Comparison of ENCODE assay signal across 10 cellular contexts in the genomic region with DNA sequence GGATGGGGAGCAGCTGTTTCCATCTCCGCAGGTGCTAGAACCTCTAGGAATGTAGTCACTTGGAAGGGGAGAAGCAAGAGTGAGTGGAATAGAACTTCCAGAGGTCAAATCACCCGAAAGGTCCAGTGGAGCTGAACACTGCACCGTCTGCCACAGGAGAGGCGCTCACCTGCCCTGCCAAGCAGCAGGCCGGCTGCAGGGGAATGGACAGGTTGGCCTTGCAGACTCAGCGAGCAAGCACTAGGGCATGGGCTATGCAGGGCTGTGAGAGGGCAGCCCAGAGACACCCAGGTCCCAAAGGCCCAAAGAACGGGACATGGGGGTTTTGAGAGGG.
DNase-seq lines count a peak whose midpoint lies in the region; ATAC-seq and TF ChIP-seq lines count a peak whose summit lies in the region.
"Had no signal": no experiment of that assay in that cellular context is flagged by ENCODE, and none has a peak within 500 bp of the region (broad histone marks: within the 10 kb centered on the region; RNA-seq: fewer than 3 reads in every experiment).

No MANE protein-coding gene starts in this region.

- no peaks in the 10 kb centered on the region for H3K36me3 Mint-ChIP-seq in activated naive CD4-positive, alpha-beta T cell treated with anti-CD3 and anti-CD28 coated beads, Interleukin-2, amount 10 ng/mL, durations not matched to agents 7 days and 5 days
- peaks cover 7% of the 10 kb centered on the region for H3K36me3 Mint-ChIP-seq in endothelial cell (ENCODE audit: low read depth, unreplicated experiment)
- H3K36me3 Mint-ChIP-seq in stimulated activated effector memory CD8-positive, alpha-beta T cell treated with anti-CD3 and anti-CD28 coated beads, Interleukin-12 subunit alpha, Interleukin-12 subunit beta, amount 100 ng/mL, for 72 hours = no peaks in the 10 kb centered on the region
- H3K36me3 Mint-ChIP-seq: brain had no signal

- H3K9me3 Mint-ChIP-seq in activated naive CD4-positive, alpha-beta T cell treated with anti-CD3 and anti-CD28 coated beads, Interleukin-2, amount 10 ng/mL, durations not matched to agents 7 days and 5 days = no peaks in the 10 kb centered on the region
- H3K9me3 Mint-ChIP-seq in endothelial cell (ENCODE audit: unreplicated experiment) = no peaks in the 10 kb centered on the region
- H3K9me3 Mint-ChIP-seq in stimulated activated effector memory CD8-positive, alpha-beta T cell treated with anti-CD3 and anti-CD28 coated beads, Interleukin-12 subunit alpha, Interleukin-12 subunit beta, amount 100 ng/mL, for 72 hours = no peaks in the 10 kb centered on the region
- H3K9me3 Mint-ChIP-seq: stimulated activated naive CD8-positive, alpha-beta T cell treated with anti-CD3 and anti-CD28 coated beads, Interleukin-15, Interleukin-2, amounts not matched to agents 100 ng/mL and 50 ng/mL, for 24 hours had no signal

- H3K27me3 Mint-ChIP-seq in activated naive CD4-positive, alpha-beta T cell treated with anti-CD3 and anti-CD28 coated beads, Interleukin-2, amount 10 ng/mL, durations not matched to agents 7 days and 5 days = peaks cover 5% of the 10 kb centered on the region
- peaks cover 4% of the 10 kb centered on the region for H3K27me3 Mint-ChIP-seq in endothelial cell (ENCODE audit: unreplicated experiment)
- H3K27me3 Mint-ChIP-seq: stimulated activated naive CD8-positive, alpha-beta T cell treated with anti-CD3 and anti-CD28 coated beads, Interleukin-15, Interleukin-2, amounts not matched to agents 100 ng/mL and 50 ng/mL, for 24 hours had no signal

- ATAC-seq in stimulated activated effector memory CD8-positive, alpha-beta T cell treated with anti-CD3 and anti-CD28 coated beads, Interleukin-12 subunit alpha, Interleukin-12 subunit beta, amount 100 ng/mL, for 72 hours = no peak
- ATAC-seq in HG02938 (IDR thresholded peaks at IDR 0.05; ENCODE audit: unreplicated experiment) (no peak), HG02970 (IDR thresholded peaks at IDR 0.05; ENCODE audit: low FRiP score, unreplicated experiment) (no peak)

- peak overlapping the region; percentile 76 for H3K4me3 Mint-ChIP-seq in activated naive CD4-positive, alpha-beta T cell treated with anti-CD3 and anti-CD28 coated beads, Interleukin-2, amount 10 ng/mL, durations not matched to agents 7 days and 5 days
- no peak overlapping the region for H3K4me3 Mint-ChIP-seq in endothelial cell (ENCODE audit: unreplicated experiment)
- peak overlapping the region; percentile 68 for H3K4me3 Mint-ChIP-seq in stimulated activated effector memory CD8-positive, alpha-beta T cell treated with anti-CD3 and anti-CD28 coated beads, Interleukin-12 subunit alpha, Interleukin-12 subunit beta, amount 100 ng/mL, for 72 hours
- H3K4me3 Mint-ChIP-seq: brain had no signal

- H3K4me1 Mint-ChIP-seq in activated naive CD4-positive, alpha-beta T cell treated with anti-CD3 and anti-CD28 coated beads, Interleukin-2, amount 10 ng/mL, durations not matched to agents 7 days and 5 days = peaks cover 24% of the 10 kb centered on the region
- peaks cover 8% of the 10 kb centered on the region for H3K4me1 Mint-ChIP-seq in endothelial cell (ENCODE audit: unreplicated experiment)
- H3K4me1 Mint-ChIP-seq in stimulated activated effector memory CD8-positive, alpha-beta T cell treated with anti-CD3 and anti-CD28 coated beads, Interleukin-12 subunit alpha, Interleukin-12 subunit beta, amount 100 ng/mL, for 72 hours = peaks cover 24% of the 10 kb centered on the region

- no peak overlapping the region for H3K27ac Mint-ChIP-seq in activated naive CD4-positive, alpha-beta T cell treated with anti-CD3 and anti-CD28 coated beads, Interleukin-2, amount 10 ng/mL, durations not matched to agents 7 days and 5 days
- peak overlapping the region; percentile 34 for H3K27ac Mint-ChIP-seq in endothelial cell (ENCODE audit: unreplicated experiment)
- no peak overlapping the region for H3K27ac Mint-ChIP-seq in stimulated activated effector memory CD8-positive, alpha-beta T cell treated with anti-CD3 and anti-CD28 coated beads, Interleukin-12 subunit alpha, Interleukin-12 subunit beta, amount 100 ng/mL, for 72 hours
- H3K27ac Mint-ChIP-seq: brain; stimulated activated naive CD8-positive, alpha-beta T cell treated with anti-CD3 and anti-CD28 coated beads, Interleukin-15, Interleukin-2, amounts not matched to agents 100 ng/mL and 50 ng/mL, for 24 hours had no signal

- CTCF ChIA-PET in activated naive CD4-positive, alpha-beta T cell treated with anti-CD3 and anti-CD28 coated beads, Interleukin-2, amount 10 ng/mL, durations not matched to agents 7 days and 5 days (lab: Charles Lee) = interaction anchor here (0.6 to 10.6 kb wide), 18 partner anchors 9 to 283 kb away, joined by 3 to 260 read pairs (median 8); a partner anchor contains a TSS

- DNase-seq in activated naive CD4-positive, alpha-beta T cell treated with anti-CD3 and anti-CD28 coated beads, Interleukin-2, amount 10 ng/mL, durations not matched to agents 7 days and 5 days = no peak
- DNase-seq in activated naive CD4-positive, alpha-beta T cell (lab: John Stamatoyannopoulos, UW) = no peak
- peak; percentile 2 for DNase-seq in GM20000 (ENCODE audit: low spot score)
- no peak for DNase-seq in endothelial cell (ENCODE audit: low spot score)
- DNase-seq in stimulated activated effector memory CD8-positive, alpha-beta T cell treated with anti-CD3 and anti-CD28 coated beads, Interleukin-12 subunit alpha, Interleukin-12 subunit beta, amount 100 ng/mL, for 72 hours (ENCODE audit: low spot score in 2 of 2) = peak in 1 of 2 donors; percentile 48
- DNase-seq in Kasumi-1 (lab: John Stamatoyannopoulos, UW) = no peak

- TF ChIP-seq CTCF in GM20000 (IDR thresholded peaks at IDR 0.05; ENCODE audit: extremely low read depth, missing control alignments) (no peak), endothelial cell (IDR thresholded peaks at IDR 0.05; ENCODE audit: unreplicated experiment) (no peak)
